Comparison of ENCODE assay signal across 10 cellular contexts in the genomic region with DNA sequence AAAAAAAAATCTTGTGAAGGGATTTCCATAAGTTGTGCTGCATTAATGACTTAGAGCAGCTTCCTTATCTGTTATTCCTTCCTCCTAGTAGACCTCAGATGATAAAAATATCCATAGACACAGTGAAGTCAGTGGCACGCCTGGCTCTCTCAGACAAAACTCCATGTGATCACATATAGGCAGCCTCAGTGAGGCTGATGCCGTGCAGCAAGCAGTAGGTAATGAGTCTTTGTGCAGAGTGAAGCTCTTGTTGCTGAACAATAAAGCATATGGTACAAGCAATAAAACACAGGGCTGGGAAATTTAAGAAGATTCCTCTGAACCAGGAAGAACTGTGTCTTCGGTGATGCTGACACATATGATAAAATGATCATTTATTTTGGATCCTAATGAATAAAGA.
DNase-seq lines count a peak whose midpoint lies in the region; ATAC-seq and TF ChIP-seq lines count a peak whose summit lies in the region.
"Had no signal": no experiment of that assay in that cellular context is flagged by ENCODE, and none has a peak within 500 bp of the region (broad histone marks: within the 10 kb centered on the region; RNA-seq: fewer than 3 reads in every experiment).

No MANE protein-coding gene starts in this region.

- H3K79me2 ChIP-seq in neural progenitor cell (ENCODE audit: low read depth) = peaks cover 14% of the 10 kb centered on the region
- no peaks in the 10 kb centered on the region for H3K79me2 ChIP-seq in PC-3 (ENCODE audit: low read length)

- H3K4me2 ChIP-seq in neural progenitor cell (no peak overlapping the region), PC-3 (ENCODE audit: low read length) (no peak overlapping the region)

- H3K27ac Mint-ChIP-seq in neural progenitor cell = peak overlapping the region; percentile 99

- intact Hi-C loops in PC-3 (cut with micrococcal nuclease) = loop anchor here (2.0 to 5.0 kb wide), 2 partner anchors 125 to 171 kb away; no protein-coding TSS in a partner anchor

- ATAC-seq in HG03025 (IDR thresholded peaks at IDR 0.05; ENCODE audit: low FRiP score, unreplicated experiment) = no peak
- ATAC-seq in PC-3 = no peak

- H3F3A ChIP-seq in neural progenitor cell (ENCODE audit: low read depth) (peaks cover 16% of the 10 kb centered on the region), PC-3 (ENCODE audit: low read length, unreplicated experiment) (no peaks in the 10 kb centered on the region)

- TF ChIP-seq CTCF in neural progenitor cell (IDR thresholded peaks at IDR 0.05) = no peak
- no peak for TF ChIP-seq CTCF in PC-3 (conservative IDR thresholded peaks at IDR 0.05; ENCODE audit: low read depth, low read length)

- H3K4me3 ChIP-seq in HAP-1 = no peak overlapping the region
- no peak overlapping the region for H3K4me3 ChIP-seq in neural progenitor cell
- H3K4me3 ChIP-seq in PC-3 (ENCODE audit: low read length) = no peak overlapping the region
- H3K4me3 ChIP-seq: ovary had no signal

- H3K9me2 ChIP-seq in PC-3 (replicated peaks; ENCODE audit: low read length) = no peaks in the 10 kb centered on the region

- no peaks in the 10 kb centered on the region for H3K9me3 ChIP-seq in HAP-1
- H3K9me3 ChIP-seq in neural progenitor cell (ENCODE audit: low read depth) = no peaks in the 10 kb centered on the region
- no peaks in the 10 kb centered on the region for H3K9me3 ChIP-seq in PC-3 (ENCODE audit: low read length)
- H3K9me3 ChIP-seq: Caco-2, ovary had no signal

- in situ Hi-C loops in HAP-1 (cut with MboI; ENCODE audit: low sequenced_read_pairs) = no loop called here

- H4K20me1 ChIP-seq in neural progenitor cell (ENCODE audit: low read depth) (no peaks in the 10 kb centered on the region), PC-3 (ENCODE audit: low read length) (no peaks in the 10 kb centered on the region)

- H3K9me3 Mint-ChIP-seq in neural progenitor cell = no peaks in the 10 kb centered on the region

- no peak overlapping the region for H3K27ac ChIP-seq in caudate nucleus (ENCODE audit: low read depth, low read length)
- H3K27ac ChIP-seq in neural progenitor cell = peak overlapping the region; percentile 19
- H3K27ac ChIP-seq in PC-3 (ENCODE audit: low read length) = no peak overlapping the region

- peaks cover 36% of the 10 kb centered on the region for H3K4me1 Mint-ChIP-seq in neural progenitor cell

- no TSS peak for BruUV-seq in PC-3 (replicated peaks; lab: Mats Ljungman, UMichigan)

- CTCF ChIA-PET in PC-3 (lab: Charles Lee) = interaction anchor here (0.6 kb wide), 1 partner anchor 368 kb away, joined by 3 read pairs; the partner anchor contains the start of gene SCN3A

- H3K9ac ChIP-seq in neural progenitor cell (no peak overlapping the region), PC-3 (ENCODE audit: low read length) (no peak overlapping the region)

- DNase-seq in HAP-1 (ENCODE audit: low spot score in 2 of 2) (peak; percentile 43 to 60), NCI-H2227 treated with DMSO at 0.1 percent for 48 hours (lab: John Stamatoyannopoulos, UW) (peak; percentile 90), caudate nucleus (lab: John Stamatoyannopoulos, UW) (peak in 44 of 61 donors; percentile 1 to 76 (median 27)), neural progenitor cell (ENCODE audit: low spot score) (peak; percentile 29), PC-3 (no peak)
- no peak for DNase-seq in stimulated activated CD8-positive, alpha-beta memory T cell treated with anti-CD3 and anti-CD28 coated beads, Interleukin-4, amount 100 ng/mL, for 48 hours
- DNase-seq in activated naive CD4-positive, alpha-beta T cell treated with Interleukin-2 at 50 U/mL for 16 hours = no peak
- DNase-seq: Caco-2 had no signal

- H3K27me3 Mint-ChIP-seq in neural progenitor cell (ENCODE audit: insufficient read depth, low read depth) = no peaks in the 10 kb centered on the region

- no peak overlapping the region for H2AFZ ChIP-seq in neural progenitor cell (replicated peaks)
- no peak overlapping the region for H2AFZ ChIP-seq in PC-3 (ENCODE audit: low read length)

- POLR2A ChIA-PET in PC-3 (lab: Charles Lee; ENCODE audit: unreplicated experiment) = interaction anchor here (0.6 kb wide), 1 partner anchor 161 kb away, joined by 9 read pairs; no protein-coding TSS in a partner anchor

- H3K27me3 ChIP-seq in HAP-1 (ENCODE audit: low read depth) (no peaks in the 10 kb centered on the region), neural progenitor cell (no peaks in the 10 kb centered on the region), PC-3 (ENCODE audit: low read length) (no peaks in the 10 kb centered on the region)
- H3K27me3 ChIP-seq: ovary had no signal

- peak overlapping the region; percentile 90 for H3K4me3 Mint-ChIP-seq in neural progenitor cell

- H3K36me3 ChIP-seq in HAP-1 (replicated peaks) (no peaks in the 10 kb centered on the region), neural progenitor cell (no peaks in the 10 kb centered on the region), PC-3 (ENCODE audit: low read depth, low read length) (no peaks in the 10 kb centered on the region)
- H3K36me3 ChIP-seq: ovary had no signal

- H3K4me1 ChIP-seq in HAP-1 (peaks cover 39% of the 10 kb centered on the region), neural progenitor cell (peaks cover 32% of the 10 kb centered on the region), PC-3 (ENCODE audit: insufficient read depth, low read length) (peaks cover 14% of the 10 kb centered on the region)

- H3K36me3 Mint-ChIP-seq in neural progenitor cell = peaks cover 2% of the 10 kb centered on the region

Comparison
In these comparisons a context has a peak if more than half of its experiments do, and no peak if none do; other contexts are left out.
1. DNase-seq: peak in HAP-1 (2 of 2), NCI-H2227 treated with DMSO at 0.1 percent for 48 hours (single experiment), caudate nucleus (44 of 61) and neural progenitor cell (single experiment); none in stimulated activated CD8-positive, alpha-beta memory T cell treated with anti-CD3 and anti-CD28 coated beads, Interleukin-4, amount 100 ng/mL, for 48 hours (single experiment), activated naive CD4-positive, alpha-beta T cell treated with Interleukin-2 at 50 U/mL for 16 hours (single experiment) and PC-3 (single experiment).